ENCODE assay signal across 11 cellular contexts in genomic region chr5:162768962-162769464, GRCh38.
"Had no signal": no experiment of that assay in that cellular context is flagged by ENCODE, and none has a peak within 500 bp of the region (broad histone marks: within the 10 kb centered on the region; RNA-seq: fewer than 3 reads in every experiment).

No MANE protein-coding gene starts in this region.

- FAIRE-seq: small intestine had no signal

- H3K27ac ChIP-seq: brain microvascular endothelial cell, epithelial cell of prostate, gastrocnemius medialis, parathyroid adenoma, stomach had no signal

- H3K9me3 ChIP-seq: gastrocnemius medialis, stomach had no signal

- H3K36me3 ChIP-seq: brain microvascular endothelial cell, gastrocnemius medialis, stomach had no signal

- H3K4me1 ChIP-seq: gastrocnemius medialis, parathyroid adenoma, stomach had no signal

- DNase-seq: activated CD4-positive, alpha-beta T cell treated with anti-CD3 and anti-CD28 coated beads, Interleukin-2, amount 10 ng/mL, durations not matched to agents 24 days and 14 days; amniotic stem cell; brain microvascular endothelial cell; effector memory CD8-positive, alpha-beta T cell; gastrocnemius medialis; right cardiac atrium; small intestine; stomach had no signal

- H2AFZ ChIP-seq: parathyroid adenoma had no signal

- H3K79me2 ChIP-seq: parathyroid adenoma had no signal

- H3K27me3 ChIP-seq: brain microvascular endothelial cell, gastrocnemius medialis, stomach had no signal

- ATAC-seq: effector memory CD8-positive, alpha-beta T cell; gastrocnemius medialis; right cardiac atrium; WTC11 had no signal

- H3K9ac ChIP-seq: parathyroid adenoma had no signal

- H3K4me3 ChIP-seq: gastrocnemius medialis, stomach had no signal
